In the genomic region with DNA sequence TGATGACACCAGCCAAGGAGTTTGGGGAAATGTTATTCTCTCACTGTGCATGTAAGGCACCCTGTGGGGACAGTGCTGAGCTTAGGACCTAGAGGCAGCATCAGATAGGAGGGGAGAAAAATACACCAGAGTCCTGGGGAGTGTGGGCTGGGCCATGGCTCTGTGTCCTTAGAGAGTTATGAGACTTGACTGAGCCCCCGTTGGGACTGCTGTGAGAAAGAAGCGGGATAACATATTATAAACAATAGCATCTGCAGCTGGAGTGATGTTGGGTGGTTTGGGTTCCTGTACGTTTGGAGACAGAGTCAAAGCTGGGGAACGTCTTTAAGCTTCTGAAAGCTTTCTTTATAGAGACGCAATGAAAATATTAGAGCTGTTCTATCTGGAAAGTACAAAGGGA, we compare ENCODE assay signal across 24 cellular contexts.
DNase-seq lines count a peak whose midpoint lies in the region; ATAC-seq and TF ChIP-seq lines count a peak whose summit lies in the region.
"Had no signal": no experiment of that assay in that cellular context is flagged by ENCODE, and none has a peak within 500 bp of the region (broad histone marks: within the 10 kb centered on the region; RNA-seq: fewer than 3 reads in every experiment).

No MANE protein-coding gene starts in this region.

- POLR2A ChIA-PET in Panc1 (lab: Charles Lee), result interaction anchor here (0.5 kb wide), 1 partner anchor 116 kb away, joined by 4 read pairs; no protein-coding TSS in a partner anchor

- H3K36me3 Mint-ChIP-seq in natural killer cell treated with Interleukin-12 subunit alpha and Interleukin-12 subunit beta and Interleukin-15 and Interleukin-18, amount 100 ng/mL, for 72 hours, result no peaks in the 10 kb centered on the region
- no peaks in the 10 kb centered on the region for H3K36me3 Mint-ChIP-seq in natural killer cell

- H3K9me3 Mint-ChIP-seq in natural killer cell treated with Interleukin-12 subunit alpha and Interleukin-12 subunit beta and Interleukin-15 and Interleukin-18, amount 100 ng/mL, for 72 hours, result peaks cover 4% of the 10 kb centered on the region
- H3K9me3 Mint-ChIP-seq in natural killer cell, result no peaks in the 10 kb centered on the region
- H3K9me3 Mint-ChIP-seq: activated CD4-positive, alpha-beta T cell treated with anti-CD3 and anti-CD28 coated beads, Interleukin-2, amount 10 ng/mL, durations not matched to agents 7 days and 5 days had no signal

- H3K4me1 ChIP-seq in Panc1 (ENCODE audit: control insufficient read depth, insufficient read depth, low read length), result no peaks in the 10 kb centered on the region

- TF ChIP-seq CTCF in natural killer cell (IDR thresholded peaks at IDR 0.05) (no peak), Panc1 (IDR thresholded peaks at IDR 0.05) (no peak)

- H3K9me3 ChIP-seq in Panc1 (ENCODE audit: control insufficient read depth, insufficient read depth, low read depth, low read length), result no peaks in the 10 kb centered on the region
- H3K9me3 ChIP-seq: esophagus squamous epithelium, neutrophil, testis had no signal

- no peaks in the 10 kb centered on the region for H3K36me3 ChIP-seq in Panc1 (ENCODE audit: control insufficient read depth, insufficient read depth, low read length)
- H3K36me3 ChIP-seq: esophagus squamous epithelium, neutrophil had no signal

- no peaks in the 10 kb centered on the region for H3K27me3 ChIP-seq in Panc1 (ENCODE audit: control insufficient read depth, insufficient read depth, low read length)
- H3K27me3 ChIP-seq: esophagus squamous epithelium, neutrophil, testis had no signal

- peak overlapping the region in 1 of 2 donors; percentile 92 for H3K27ac Mint-ChIP-seq in natural killer cell treated with Interleukin-12 subunit alpha and Interleukin-12 subunit beta and Interleukin-15 and Interleukin-18, amount 100 ng/mL, for 72 hours
- no peak overlapping the region for H3K27ac Mint-ChIP-seq in natural killer cell
- H3K27ac Mint-ChIP-seq: activated CD4-positive, alpha-beta T cell treated with anti-CD3 and anti-CD28 coated beads, Interleukin-2, amount 10 ng/mL, durations not matched to agents 7 days and 5 days had no signal

- H3K27ac ChIP-seq in Panc1 (ENCODE audit: low read length), result no peak overlapping the region
- H3K27ac ChIP-seq: neutrophil, VCaP had no signal

- CTCF ChIA-PET in Panc1 (lab: Charles Lee), result interaction anchor here (0.6 to 1.6 kb wide), 2 partner anchors 11 to 749 kb away, joined by 3 read pairs; no protein-coding TSS in a partner anchor

- peak overlapping the region; percentile 80 for H3K4me3 Mint-ChIP-seq in natural killer cell treated with Interleukin-12 subunit alpha and Interleukin-12 subunit beta and Interleukin-15 and Interleukin-18, amount 100 ng/mL, for 72 hours
- no peak overlapping the region for H3K4me3 Mint-ChIP-seq in natural killer cell
- H3K4me3 Mint-ChIP-seq: activated CD4-positive, alpha-beta T cell treated with anti-CD3 and anti-CD28 coated beads, Interleukin-2, amount 10 ng/mL, durations not matched to agents 7 days and 5 days; T-cell had no signal

- no peaks in the 10 kb centered on the region for H3K27me3 Mint-ChIP-seq in natural killer cell treated with Interleukin-12 subunit alpha and Interleukin-12 subunit beta and Interleukin-15 and Interleukin-18, amount 100 ng/mL, for 72 hours
- H3K27me3 Mint-ChIP-seq in natural killer cell (ENCODE audit: low read depth in 2 of 2), result no peaks in the 10 kb centered on the region
- H3K27me3 Mint-ChIP-seq: T-cell had no signal

- BruUV-seq in Panc1 (replicated peaks; lab: Mats Ljungman, UMichigan), result no TSS peak

- H3K4me3 ChIP-seq in Panc1 (ENCODE audit: low read depth in 2 of 2, low read length in 2 of 2), result no peak overlapping the region
- H3K4me3 ChIP-seq: esophagus squamous epithelium, testis had no signal

- in situ Hi-C loops in Panc1 (cut with HindIII; ENCODE audit: low pct_unique_long_range_greater_than_20kb, low sequenced_read_pairs), result no loop called here

- no peak for ATAC-seq in natural killer cell treated with Interleukin-12 subunit alpha and Interleukin-12 subunit beta and Interleukin-15 and Interleukin-18, amount 100 ng/mL, for 72 hours
- ATAC-seq in natural killer cell (no peak), Panc1 (peak; percentile 36; the same call in 1 of the 2 replicates), GM19467 (IDR thresholded peaks at IDR 0.05; ENCODE audit: unreplicated experiment) (no peak)
- ATAC-seq: left lobe of liver, T-cell had no signal

- intact Hi-C loops in natural killer cell (cut with micrococcal nuclease), result loop anchor here (5.0 kb wide), 1 partner anchor 70 kb away; no protein-coding TSS in a partner anchor
- intact Hi-C loops in Panc1 (cut with micrococcal nuclease; ENCODE audit: unreplicated experiment), result no loop called here

- DNase-seq in natural killer cell treated with Interleukin-12 subunit alpha and Interleukin-12 subunit beta and Interleukin-15 and Interleukin-18, amount 100 ng/mL, for 72 hours (ENCODE audit: low spot score), result no peak
- no peak for DNase-seq in natural killer cell
- no peak for DNase-seq in Panc1 (ENCODE audit: low read depth, low spot score)
- peak; percentile 31 for DNase-seq in left kidney (ENCODE audit: low read depth, low spot score)
- no peak for DNase-seq in cerebellum (ENCODE audit: low spot score)
- no peak for DNase-seq in islet precursor cell
- no peak for DNase-seq in NOMO-1 treated with DMSO at 0.1 percent for 48 hours (lab: John Stamatoyannopoulos, UW; ENCODE audit: unreplicated experiment)
- DNase-seq: activated CD4-positive, alpha-beta T cell treated with anti-CD3 and anti-CD28 coated beads, Interleukin-2, amount 10 ng/mL, durations not matched to agents 7 days and 5 days; activated CD8-positive, alpha-beta memory T cell treated with anti-CD3 and anti-CD28 coated beads, Interleukin-2, amount 50 U/mL, for 48 hours; activated gamma-delta T cell; cerebellar nuclear complex; effector memory CD4-positive, alpha-beta T cell; esophagus squamous epithelium; glutamatergic neuron; KBM-7; MV-4-11; NCI-H1694 treated with DMSO at 0.1 percent for 48 hours; SHP77; T-cell; testis had no signal

- peaks cover 26 to 45% of the 10 kb centered on the region in 2 donors for H3K4me1 Mint-ChIP-seq in natural killer cell treated with Interleukin-12 subunit alpha and Interleukin-12 subunit beta and Interleukin-15 and Interleukin-18, amount 100 ng/mL, for 72 hours (ENCODE audit: low read depth in 2 of 2)
- peaks cover 19 to 24% of the 10 kb centered on the region in 2 donors for H3K4me1 Mint-ChIP-seq in natural killer cell
